28 cellular contexts compared by ENCODE assay signal in the genomic region with DNA sequence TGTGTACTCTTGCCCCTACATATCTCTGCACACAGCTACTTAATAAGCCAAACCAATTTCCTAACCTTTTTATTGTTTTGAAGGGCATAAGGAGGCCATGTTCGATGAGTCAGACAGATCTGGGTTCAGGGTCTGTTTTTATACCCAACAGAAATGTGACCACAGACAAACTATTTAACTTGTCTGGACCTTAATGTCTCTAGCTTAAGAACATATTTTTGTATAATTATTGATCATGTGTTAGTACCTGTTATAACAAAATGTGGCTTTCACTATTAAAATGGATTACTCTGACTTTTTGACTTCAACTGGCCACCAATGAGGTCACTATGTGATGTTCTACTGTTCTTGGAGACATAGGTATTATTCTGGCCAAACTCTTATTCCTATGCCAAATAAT.
"Had no signal": no experiment of that assay in that cellular context is flagged by ENCODE, and none has a peak within 500 bp of the region (broad histone marks: within the 10 kb centered on the region; RNA-seq: fewer than 3 reads in every experiment).

No MANE protein-coding gene starts in this region.

- H3K36me3 ChIP-seq: gastroesophageal sphincter, neural progenitor cell, prostate gland, right lobe of liver, spleen, tibial artery, upper lobe of left lung, uterus had no signal

- H3K4me3 ChIP-seq: dorsolateral prefrontal cortex, gastroesophageal sphincter, lung, neural progenitor cell, prostate gland, right lobe of liver, spleen, tibial artery, upper lobe of left lung, uterus had no signal

- ATAC-seq: esophagus mucosa; gastroesophageal sphincter; left colon; left ventricle myocardium superior; natural killer cell treated with Interleukin-12 subunit alpha and Interleukin-12 subunit beta and Interleukin-15 and Interleukin-18, amount 100 ng/mL, for 72 hours; right lobe of liver; stimulated activated memory B cell treated with anti-CD40 and anti-IgM and Interleukin-4, amounts not matched to agents 10 μg/mL and 1 μg/mL and 100 μg/mL, for 72 hours had no signal

- H3K27me3 ChIP-seq: gastroesophageal sphincter, neural progenitor cell, right lobe of liver, tibial artery, upper lobe of left lung, uterus had no signal

- DNase-seq: cortex of kidney; dorsolateral prefrontal cortex; effector memory CD4-positive, alpha-beta T cell; foreskin fibroblast; glutamatergic neuron; immature natural killer cell; left colon; left ventricle myocardium superior; mesenchymal stem cell; midbrain; nucleus accumbens; retina; right lobe of liver; spleen; stimulated activated CD4-positive, alpha-beta T cell treated with anti-CD3 and anti-CD28 coated beads, Interleukin-15, amount 100 ng/mL, for 24 hours; stimulated activated CD4-positive, alpha-beta T cell treated with anti-CD3 and anti-CD28 coated beads, Interleukin-1b, Interleukin-23, amount 100 ng/mL, for 48 hours; stimulated activated CD4-positive, alpha-beta T cell treated with anti-CD3 and anti-CD28 coated beads, Interleukin-4, amount 100 ng/mL, for 24 hours; tibial artery; upper lobe of left lung; uterus had no signal

- H3K27ac ChIP-seq: dorsolateral prefrontal cortex, gastroesophageal sphincter, neural progenitor cell, parathyroid adenoma, prostate gland, right lobe of liver, spleen, tibial artery, upper lobe of left lung, uterus had no signal
